8 cellular contexts compared by ENCODE assay signal in the genomic region with DNA sequence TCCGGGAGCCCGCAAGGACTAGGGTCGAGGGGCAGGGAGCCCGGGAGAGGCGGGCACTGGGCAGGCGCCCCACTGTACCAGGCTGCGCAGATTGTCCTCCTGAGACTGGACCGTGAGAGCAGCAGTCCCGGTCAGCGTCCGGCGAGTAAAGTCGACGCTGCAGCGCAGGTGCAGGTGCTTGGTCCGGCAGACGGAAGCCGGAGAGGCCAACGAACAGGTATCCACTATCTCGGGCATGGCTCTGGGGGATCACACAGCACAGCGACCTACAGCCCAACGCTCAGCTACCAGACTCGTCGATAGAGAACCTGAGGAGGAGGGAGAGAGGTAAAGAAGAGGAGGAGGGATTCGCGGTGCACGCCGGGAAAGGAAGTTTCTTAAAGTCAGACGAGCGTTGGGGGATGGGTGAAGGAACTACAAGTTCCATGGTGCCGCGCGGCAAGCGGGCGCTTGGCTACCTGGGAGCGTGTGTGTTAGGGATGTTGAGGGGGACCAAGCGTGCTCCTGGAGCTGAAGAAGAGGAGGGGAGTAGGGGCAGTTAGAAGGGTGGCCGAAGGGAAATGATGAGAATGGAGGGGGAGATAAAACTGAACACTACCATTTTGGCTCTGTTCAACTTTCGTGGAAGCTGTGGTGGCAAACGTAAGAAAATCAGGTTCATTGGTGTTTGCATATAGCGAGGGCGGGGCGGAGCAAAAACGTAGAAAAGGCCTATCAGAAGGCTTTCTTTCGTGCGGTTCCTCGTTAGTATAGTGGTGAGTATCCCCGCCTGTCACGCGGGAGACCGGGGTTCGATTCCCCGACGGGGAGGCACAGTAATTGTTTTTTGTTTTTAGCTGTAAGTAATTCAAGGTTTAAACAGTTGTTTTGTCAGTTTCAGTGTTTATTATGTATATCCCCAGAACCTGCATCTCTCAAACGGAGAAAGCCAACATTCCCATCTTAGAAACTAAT. TPM values are rescaled to one million over a fixed set of nuclear protein-coding genes. Genes with fewer than 3 reads are reported as not detected.
A peak's percentile ranks its signal among the peaks of the same experiment; 100 is the strongest.
DNase-seq lines count a peak whose midpoint lies in the region; ATAC-seq and TF ChIP-seq lines count a peak whose summit lies in the region.

Gene LTA4H, minus strand, starts transcription at position 305 of the 954 bp plus-strand sequence. Its CDS starts 68 bp downstream, at position 237.

- POLR2A ChIA-PET in T-cell (lab: Charles Lee) = interaction anchor here (0.6 to 1.2 kb wide), 4 partner anchors 93 to 365 kb away, joined by 4 read pairs; partner anchors contain the start of genes CCDC38 (in 2 of the 2), AMDHD1 (in 1 of the 2) and CDK17 (in 1 of the 2)

- H3K4me1 ChIP-seq in upper lobe of right lung = peaks cover 19% of the 10 kb centered on the region

- no peaks in the 10 kb centered on the region for H3K27me3 ChIP-seq in upper lobe of right lung

- in situ Hi-C loops in GM13977 (cut with MboI; ENCODE audit: low pct_unique_long_range_greater_than_20kb, low sequenced_read_pairs, unreplicated experiment) = no loop called here

- peak within 1 kb of the TSS; percentile 97 for H3K4me3 ChIP-seq in upper lobe of right lung

- ATAC-seq in HG02870 (IDR thresholded peaks at IDR 0.05; ENCODE audit: unreplicated experiment) = peak; percentile 91
- ATAC-seq in T-cell (replicated peaks in 1 of 4) = peak; percentile 91 to 95 (median 94)
- peak; percentile 98 to 99 for ATAC-seq in left cardiac atrium
- ATAC-seq in upper lobe of right lung = peak; percentile 97

- no peaks in the 10 kb centered on the region for H3K36me3 ChIP-seq in upper lobe of right lung

- peaks cover 9 to 11% (median 10%) of the 10 kb centered on the region in 3 donors for H3K4me1 Mint-ChIP-seq in T-cell

- H3K4me3 Mint-ChIP-seq in T-cell = no peak within 1 kb of the TSS

- H3K9me3 Mint-ChIP-seq in T-cell = no peaks in the 10 kb centered on the region

- no peaks in the 10 kb centered on the region for H3K9me3 ChIP-seq in upper lobe of right lung

- CTCF ChIA-PET in T-cell (lab: Charles Lee) = interaction anchor here (0.6 to 2.0 kb wide), 9 partner anchors 23 to 485 kb away, joined by 3 to 9 read pairs (median 3); partner anchors contain the start of genes AMDHD1 (in 1 of the 2), CCDC38 (in 1 of the 2) and CDK17 (in 1 of the 2)

- no peaks in the 10 kb centered on the region for H3K36me3 Mint-ChIP-seq in T-cell

- TF ChIP-seq CTCF in GM13977 (IDR thresholded peaks at IDR 0.05; ENCODE audit: extremely low read depth, insufficient read depth, missing control alignments) = no peak
- TF ChIP-seq CTCF in upper lobe of right lung (IDR thresholded peaks at IDR 0.05) = no peak

- H3K27ac Mint-ChIP-seq in T-cell = no peak within 1 kb of the TSS

- H3K27me3 Mint-ChIP-seq in T-cell = no peaks in the 10 kb centered on the region

- intact Hi-C loops in left cardiac atrium (cut with DNase I) (no loop called here), posterior vena cava (cut with DNase I) (no loop called here), upper lobe of right lung (cut with DNase I) (no loop called here)

- peak within 1 kb of the TSS; percentile 87 for H3K27ac ChIP-seq in upper lobe of right lung

- peak; percentile 91 for DNase-seq in GM13977 (ENCODE audit: low spot score)
- DNase-seq in NCI-H146 (lab: John Stamatoyannopoulos, UW) = peak; percentile 100
- DNase-seq in T-cell = peak; percentile 90 to 99 (median 96)
- peak; percentile 97 for DNase-seq in amniotic epithelial cell (ENCODE audit: low read depth)
- DNase-seq in left cardiac atrium = peak; percentile 98
- peak; percentile 98 for DNase-seq in posterior vena cava (ENCODE audit: low spot score)
- peak; percentile 97 for DNase-seq in upper lobe of right lung

RNA-seq across cellular contexts. Expression of gene LTA4H, which starts in this region (rescaled TPM):
- total RNA-seq in T-cell (10 to 100 TPM; 50.5 to 61.6 (median 58.7) TPM), left cardiac atrium (10 to 100 TPM; 35.3 to 40.3 TPM), posterior vena cava (10 to 100 TPM; 38.2 to 38.4 TPM), upper lobe of right lung (314 TPM)

Comparison
In these comparisons a context has a peak if more than half of its experiments do, and no peak if none do; other contexts are left out.
1. Peak in every context shown above with its lines: DNase-seq, ATAC-seq, H3K4me3 ChIP-seq and H3K27ac ChIP-seq.